In the genomic region with DNA sequence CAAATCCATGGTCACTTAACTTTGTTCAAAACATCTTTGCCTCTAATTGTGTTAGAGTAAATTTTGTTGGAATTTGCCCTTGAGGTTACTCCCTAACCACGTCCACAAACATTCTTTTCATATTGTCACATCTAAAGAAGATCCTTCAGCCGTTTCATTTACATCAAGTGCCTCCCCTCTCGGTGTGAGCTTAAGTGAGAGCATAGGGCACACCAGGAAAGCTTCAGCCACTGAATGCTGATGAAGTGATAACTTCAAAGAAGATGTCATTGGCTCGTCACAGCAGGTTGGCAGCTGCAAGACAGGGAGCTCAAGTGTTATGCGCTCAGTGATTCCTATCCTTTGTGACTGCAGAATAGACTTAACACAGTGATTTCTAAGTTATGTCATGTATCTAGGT, we compare ENCODE assay signal across 29 cellular contexts. TPM values are rescaled to one million over a fixed set of nuclear protein-coding genes. Genes with fewer than 3 reads are reported as not detected.
DNase-seq lines count a peak whose midpoint lies in the region; TF ChIP-seq lines count a peak whose summit lies in the region.
"Had no signal": no experiment of that assay in that cellular context is flagged by ENCODE, and none has a peak within 500 bp of the region (broad histone marks: within the 10 kb centered on the region; RNA-seq: fewer than 3 reads in every experiment).

No MANE protein-coding gene starts in this region.

- H2AK5ac ChIP-seq in neuronal stem cell (ENCODE audit: low read depth, low read length): no peak overlapping the region

- no peak overlapping the region for H3K4ac ChIP-seq in neuronal stem cell (ENCODE audit: low read length)

- no peak overlapping the region for H3K27ac Mint-ChIP-seq in glutamatergic neuron (ENCODE audit: unreplicated experiment)
- H3K27ac Mint-ChIP-seq: CD8-positive, alpha-beta memory T cell; HFFc6; nephron progenitor cell had no signal

- H2AFZ ChIP-seq in neuronal stem cell (ENCODE audit: low read length): no peak overlapping the region
- H2AFZ ChIP-seq: parathyroid adenoma had no signal

- H4K8ac ChIP-seq in neuronal stem cell (ENCODE audit: low read depth, low read length): no peak overlapping the region

- no CpG with 5 or more reads among the region's 5 CpGs for WGBS in neuronal stem cell (ENCODE audit: extremely low coverage in 2 of 2, insufficient read length in 2 of 2, insufficient replicate concordance in 1 of 2), 2 donors

- H2BK120ac ChIP-seq in neuronal stem cell (ENCODE audit: low read depth, low read length): no peak overlapping the region

- H3K27ac ChIP-seq in neuronal stem cell (replicated peaks; ENCODE audit: low read length): no peak overlapping the region
- H3K27ac ChIP-seq: adrenal gland, lower lobe of right lung, parathyroid adenoma, transverse colon had no signal

- H2BK15ac ChIP-seq in neuronal stem cell (ENCODE audit: low read length): no peak overlapping the region

- H3K9ac ChIP-seq in neuronal stem cell (ENCODE audit: low read depth, low read length, poor library complexity): no peak overlapping the region
- H3K9ac ChIP-seq: parathyroid adenoma had no signal

- no peaks in the 10 kb centered on the region for H3K27me3 Mint-ChIP-seq in glutamatergic neuron (ENCODE audit: unreplicated experiment)
- H3K27me3 Mint-ChIP-seq: CD8-positive, alpha-beta memory T cell had no signal

- H3K79me1 ChIP-seq in neuronal stem cell (ENCODE audit: low read depth, low read length): no peaks in the 10 kb centered on the region

- peaks cover 3% of the 10 kb centered on the region for H3K36me3 Mint-ChIP-seq in glutamatergic neuron (ENCODE audit: unreplicated experiment)
- H3K36me3 Mint-ChIP-seq: brain; CD8-positive, alpha-beta memory T cell had no signal

- no peak overlapping the region for H4K91ac ChIP-seq in neuronal stem cell (ENCODE audit: low read depth, low read length, poor library complexity)

- no peak overlapping the region for H2BK5ac ChIP-seq in neuronal stem cell (ENCODE audit: low read length)

- H3K23ac ChIP-seq in neuronal stem cell (ENCODE audit: low read depth, low read length, poor library complexity): no peak overlapping the region

- H3K4me1 Mint-ChIP-seq in glutamatergic neuron (ENCODE audit: low read depth, unreplicated experiment): no peaks in the 10 kb centered on the region
- H3K4me1 Mint-ChIP-seq: brain; CD8-positive, alpha-beta memory T cell; nephron progenitor cell had no signal

- H3K4me2 ChIP-seq in neuronal stem cell (ENCODE audit: insufficient read depth, low read length, poor library complexity, severe bottlenecking): no peak overlapping the region

- no peak overlapping the region for H3K18ac ChIP-seq in neuronal stem cell (ENCODE audit: low read length)

- no peak overlapping the region for H3K4me3 ChIP-seq in H7 (ENCODE audit: insufficient read depth, low read depth, low read length)
- no peak overlapping the region for H3K4me3 ChIP-seq in neuronal stem cell (ENCODE audit: low read length in 2 of 2)
- H3K4me3 ChIP-seq: adrenal gland, lower lobe of right lung, transverse colon had no signal

- no peak overlapping the region for H2BK12ac ChIP-seq in neuronal stem cell (ENCODE audit: low read length)

- H3K4me3 Mint-ChIP-seq in glutamatergic neuron (ENCODE audit: unreplicated experiment): no peak overlapping the region
- H3K4me3 Mint-ChIP-seq: brain; CD8-positive, alpha-beta memory T cell; HFFc6; nephron progenitor cell had no signal

- no peaks in the 10 kb centered on the region for H3K27me3 ChIP-seq in H7 (ENCODE audit: control insufficient read depth, insufficient read depth, low read length)
- H3K27me3 ChIP-seq in neuronal stem cell (ENCODE audit: control insufficient read depth in 3 of 3, insufficient read depth in 3 of 3, low read depth in 1 of 3, low read length in 3 of 3): peaks cover 0 to 16% (median 0%) of the 10 kb centered on the region in 3 experiments
- H3K27me3 ChIP-seq: adrenal gland, BE2C, transverse colon had no signal

- H3K9me3 ChIP-seq in neuronal stem cell (replicated peaks in 1 of 2; ENCODE audit: control insufficient read depth in 2 of 2, insufficient read depth in 1 of 2, low read depth in 1 of 2, low read length in 2 of 2): no peaks in the 10 kb centered on the region
- H3K9me3 ChIP-seq: lower lobe of right lung, transverse colon had no signal

- peaks cover 2% of the 10 kb centered on the region for H3K9me3 Mint-ChIP-seq in glutamatergic neuron (ENCODE audit: unreplicated experiment)

- DNase-seq in H7 (peak; percentile 6), NCI-H510A treated with DMSO at 0.1 percent for 48 hours (lab: John Stamatoyannopoulos, UW) (peak; percentile 46), foreskin melanocyte (peak; percentile 4), neuronal stem cell (ENCODE audit: low spot score) (peak; percentile 11), HuH-7 (ENCODE audit: low spot score) (no peak), glutamatergic neuron (no peak), DMS79 treated with DMSO at 0.1 percent for 48 hours (lab: John Stamatoyannopoulos, UW) (no peak), cortex of kidney (lab: John Stamatoyannopoulos, UW) (no peak)
- DNase-seq: ACHN; activated CD4-positive, alpha-beta T cell treated with anti-CD3 and anti-CD28 coated beads for 4 hours; activated T-cell treated with anti-CD3 and anti-CD28 coated beads, Interleukin-2, amount 50 U/mL, for 1 hour; adrenal gland; BE2C; CD8-positive, alpha-beta memory T cell; GF-D8; HFFc6; kidney glomerular epithelial cell; lower lobe of right lung; NCI-H1092 treated with DMSO at 0.1 percent for 48 hours; NCI-H2081; NCI-H82; nephron progenitor cell; right cardiac atrium; stimulated activated CD4-positive, alpha-beta T cell treated with anti-CD3 and anti-CD28 coated beads, Interleukin-2, amount 100 ng/mL, for 48 hours; transverse colon had no signal

- peaks cover 2 to 10% of the 10 kb centered on the region in 2 donors for H3K4me1 ChIP-seq in neuronal stem cell (ENCODE audit: control insufficient read depth in 2 of 2, insufficient read depth in 1 of 2, low read depth in 1 of 2, low read length in 2 of 2)
- H3K4me1 ChIP-seq: adrenal gland, BE2C, lower lobe of right lung, parathyroid adenoma, transverse colon had no signal

- H3K36me3 ChIP-seq in H7 (replicated peaks; ENCODE audit: control insufficient read depth, insufficient read depth, low read length): no peaks in the 10 kb centered on the region
- no peaks in the 10 kb centered on the region for H3K36me3 ChIP-seq in neuronal stem cell (replicated peaks in 1 of 2; ENCODE audit: control insufficient read depth in 2 of 2, insufficient read depth in 2 of 2, low read length in 2 of 2)
- H3K36me3 ChIP-seq: adrenal gland, BE2C, lower lobe of right lung, transverse colon had no signal

- TF ChIP-seq CTCF in glutamatergic neuron (IDR thresholded peaks at IDR 0.05; ENCODE audit: partially characterized antibody, unreplicated experiment): no peak

- no peak overlapping the region for H3K14ac ChIP-seq in neuronal stem cell (ENCODE audit: low read length)

RNA-seq across cellular contexts. Expression of a gene that starts 49.6 kb away (rescaled TPM):
- 13.0 and 26.3 TPM in 2 replicates for total RNA-seq in H7 (2014; rRNA removed; shearing (Covaris generic))
- 1.8 TPM for polyA plus RNA-seq in neuronal stem cell (2013, experiment 1 of 2)
- 1.9 TPM for polyA plus RNA-seq in neuronal stem cell (2013, experiment 2 of 2)
- total RNA-seq in glutamatergic neuron (ENCODE audit: unreplicated experiment): 22.1 TPM
- total RNA-seq: activated CD8-positive, alpha-beta memory T cell treated with anti-CD3 and anti-CD28 coated beads for 36 hours; CD8-positive, alpha-beta memory T cell; HFFc6; lower lobe of right lung; T-helper 2 cell treated with Interferon-gamma antibody and Interleukin-4, amounts not matched to agents 100 ng/mL and 5 ng/mL, for 36 hours had no signal
- polyA plus RNA-seq: CD8-positive, alpha-beta memory T cell had no signal

Comparison
In these comparisons a context has a peak if more than half of its experiments do, and no peak if none do; other contexts are left out.
1. DNase-seq: peak in H7 (single experiment), NCI-H510A treated with DMSO at 0.1 percent for 48 hours (single experiment), foreskin melanocyte (single experiment) and neuronal stem cell (single experiment); none in HuH-7 (single experiment), glutamatergic neuron (single experiment), DMS79 treated with DMSO at 0.1 percent for 48 hours (single experiment) and cortex of kidney (single experiment).